ENCODE assay signal across 28 cellular contexts in genomic region chr2:44321360-44321759, GRCh38. TPM values are rescaled to one million over a fixed set of nuclear protein-coding genes. Genes with fewer than 3 reads are reported as not detected.
DNase-seq lines count a peak whose midpoint lies in the region; ATAC-seq, FAIRE-seq and TF ChIP-seq lines count a peak whose summit lies in the region.
"Had no signal": no experiment of that assay in that cellular context is flagged by ENCODE, and none has a peak within 500 bp of the region (broad histone marks: within the 10 kb centered on the region; RNA-seq: fewer than 3 reads in every experiment).

No MANE protein-coding gene starts in this region.

- no TSS peak for BruUV-seq in HepG2 (replicated peaks; lab: Mats Ljungman, UMichigan)

- no peak overlapping the region for H3K4me3 ChIP-seq in HepG2 (replicated peaks in 1 of 3; ENCODE audit: insufficient read depth in 1 of 3, low read depth in 2 of 3, low read length in 3 of 3)
- H3K4me3 ChIP-seq in right lobe of liver, result no peak overlapping the region
- no peak overlapping the region for H3K4me3 ChIP-seq in parathyroid adenoma (ENCODE audit: low read depth, low read length)
- H3K4me3 ChIP-seq: BLaER1, GM12878 had no signal

- H3K36me3 ChIP-seq in HepG2 (replicated peaks in 1 of 2; ENCODE audit: control insufficient read depth in 1 of 2, insufficient read depth in 2 of 2, low read length in 2 of 2) (peaks cover 10 to 49% of the 10 kb centered on the region in 2 experiments), right lobe of liver (peaks cover 0 to 43% (median 17%) of the 10 kb centered on the region in 4 donors), parathyroid adenoma (ENCODE audit: control insufficient read depth, insufficient read depth, low read length) (no peaks in the 10 kb centered on the region)

- TF ChIP-seq POLR2A in HepG2 (IDR thresholded peaks at IDR 0.05; ENCODE audit: insufficient read depth in 1 of 2, low read depth in 2 of 2, low read length in 2 of 2), result no peak
- TF ChIP-seq POLR2A in right lobe of liver (IDR thresholded peaks at IDR 0.05), result no peak

- H3K4me1 ChIP-seq in HepG2 (ENCODE audit: insufficient read depth, low read length) (peaks cover 3% of the 10 kb centered on the region), right lobe of liver (peaks cover 0 to 2% (median 0%) of the 10 kb centered on the region in 4 donors), parathyroid adenoma (peaks cover 4% of the 10 kb centered on the region)
- H3K4me1 ChIP-seq: BE2C, BLaER1 had no signal

- TF ChIP-seq RAD21 in HepG2 (CRISPR knock-in tag; IDR thresholded peaks at IDR 0.05), result no peak

- H2AFZ ChIP-seq in HepG2 (ENCODE audit: low read length), result no peak overlapping the region
- no peak overlapping the region for H2AFZ ChIP-seq in parathyroid adenoma

- no peaks in the 10 kb centered on the region for H3K79me2 ChIP-seq in HepG2 (ENCODE audit: insufficient read depth, low read length)
- no peaks in the 10 kb centered on the region for H3K79me2 ChIP-seq in parathyroid adenoma

- no peak for TF ChIP-seq CTCF in HepG2 (CRISPR knock-in tag; IDR thresholded peaks at IDR 0.05)
- TF ChIP-seq CTCF in right lobe of liver (IDR thresholded peaks at IDR 0.05), result no peak
- no peak for TF ChIP-seq CTCF in parathyroid adenoma (IDR thresholded peaks at IDR 0.05)

- 96% methylated on average over 5 of the region's 5 CpGs for WGBS in HepG2 (ENCODE audit: low lambda C conversion rate)
- WGBS in right lobe of liver (ENCODE audit: insufficient coverage, low coverage, low lambda C conversion rate, missing lambda C conversion rate), result 90% methylated on average over 5 of the region's 5 CpGs

- DNase-seq in HepG2 (ENCODE audit: low spot score) (no peak), right lobe of liver (no peak), NCI-H2029 (lab: John Stamatoyannopoulos, UW) (no peak)
- DNase-seq: ACHN; BE2C; C1 segment of cervical spinal cord; CD4-positive, alpha-beta memory T cell; CD4-positive, CD25-positive, alpha-beta regulatory T cell; CD8-positive, alpha-beta memory T cell; COR-L47; DMS 273 treated with DMSO at 0.1 percent for 48 hours; DMS153; DMS53; DMS79; DND-41; EL; GDM1 had no signal

- CTCF ChIA-PET in HepG2 (lab: Yijun Ruan, JAX; ENCODE audit: low intra/inter-chr PET ratio, low total read pairs), result no interaction called here

- no peak for ATAC-seq in HepG2
- no peak for ATAC-seq in right lobe of liver
- ATAC-seq in GM21619 (IDR thresholded peaks at IDR 0.05; ENCODE audit: unreplicated experiment), result no peak
- ATAC-seq: GM12878 had no signal

- no peaks in the 10 kb centered on the region for H3K9me3 ChIP-seq in HepG2 (ENCODE audit: low read length)
- H3K9me3 ChIP-seq in right lobe of liver, result no peaks in the 10 kb centered on the region
- H3K9me3 ChIP-seq in parathyroid adenoma (ENCODE audit: control insufficient read depth, low read length), result no peaks in the 10 kb centered on the region
- H3K9me3 ChIP-seq: BE2C, BLaER1 had no signal

- POLR2A ChIA-PET in HepG2 (lab: Yijun Ruan, JAX), result no interaction called here

- H3K27me3 ChIP-seq in HepG2 (ENCODE audit: control insufficient read depth in 1 of 2, insufficient read depth in 2 of 2, low read length in 2 of 2) (no peaks in the 10 kb centered on the region), right lobe of liver (no peaks in the 10 kb centered on the region), parathyroid adenoma (ENCODE audit: control insufficient read depth, insufficient read depth, low read length) (no peaks in the 10 kb centered on the region)
- H3K27me3 ChIP-seq: BE2C, BLaER1 had no signal

- TF ChIP-seq EP300 in HepG2 (IDR thresholded peaks at IDR 0.05; ENCODE audit: low read depth in 2 of 2, low read length in 2 of 2), result no peak
- no peak for TF ChIP-seq EP300 in HepG2 (CRISPR knock-in tag; IDR thresholded peaks at IDR 0.05; ENCODE audit: borderline replicate concordance)

- no peak for FAIRE-seq in HepG2 (lab: Jason Lieb, UNC)
- FAIRE-seq: GM12878, GM12892, GM18507 had no signal

- no peak overlapping the region for H3K4me2 ChIP-seq in HepG2 (ENCODE audit: low read depth, low read length)
- peak overlapping the region; percentile 14 for H3K4me2 ChIP-seq in parathyroid adenoma (ENCODE audit: low read length)
- H3K4me2 ChIP-seq: BLaER1 had no signal

- H4K20me1 ChIP-seq in HepG2 (ENCODE audit: insufficient read depth, low read length), result no peaks in the 10 kb centered on the region
- H4K20me1 ChIP-seq: BLaER1 had no signal

- intact Hi-C loops in HepG2 (cut with micrococcal nuclease; ENCODE audit: unreplicated experiment) (no loop called here), right lobe of liver (cut with DNase I) (no loop called here)

- H3K9ac ChIP-seq in HepG2 (ENCODE audit: insufficient read depth, low read depth, low read length), result no peak overlapping the region
- no peak overlapping the region for H3K9ac ChIP-seq in parathyroid adenoma
- H3K9ac ChIP-seq: BLaER1 had no signal

- in situ Hi-C loops in HepG2 (cut with HindIII; ENCODE audit: extremely low pct_ligation_motif_present, low pct_unique_long_range_greater_than_20kb), result no loop called here

- no peak overlapping the region for H3K27ac ChIP-seq in HepG2 (ENCODE audit: extremely low read length, insufficient read depth, low read length)
- H3K27ac ChIP-seq in right lobe of liver, result no peak overlapping the region
- no peak overlapping the region for H3K27ac ChIP-seq in parathyroid adenoma
- H3K27ac ChIP-seq: 22Rv1, BLaER1 had no signal

RNA-seq across cellular contexts. Expression of gene PREPL, which starts 39.9 kb away (rescaled TPM):
- total RNA-seq in HepG2 (2016; rRNA removed; fragmentation: Illumina TruSeq; extraction: Trizol) (34.3 and 56.1 TPM in 2 replicates), right lobe of liver (10 to 100 TPM; 13.6 to 20.8 (median 19.6) TPM)
- total RNA-seq in HepG2 (2016; cell fraction: cytosol; rRNA removed; fragmentation: Illumina TruSeq; extraction: Trizol; ENCODE audit: low read depth), result 3.1 and 3.2 TPM in 2 replicates
- total RNA-seq in HepG2 (2016; cell fraction: insoluble cytoplasmic fraction; rRNA removed; fragmentation: Illumina TruSeq; extraction: Trizol), result 33.6 and 53.1 TPM in 2 replicates
- total RNA-seq in HepG2 (2016; cell fraction: membrane; rRNA removed; fragmentation: Illumina TruSeq; extraction: Trizol), result 8.3 and 10.0 TPM in 2 replicates
- 34.9 and 36.8 TPM in 2 replicates for total RNA-seq in HepG2 (2016; cell fraction: nucleus; rRNA removed; fragmentation: Illumina TruSeq; extraction: Trizol)
- 15.2 and 19.7 TPM in 2 replicates for polyA plus RNA-seq in HepG2 (2011; rRNA removed)
- 5.9 and 10.5 TPM in 2 replicates for polyA plus RNA-seq in HepG2 (2011; cell fraction: cytosol; rRNA removed)
- 11.8 and 17.5 TPM in 2 replicates for polyA plus RNA-seq in HepG2 (2011; cell fraction: nucleus; rRNA removed)
- polyA plus RNA-seq in HepG2 (2012), result 17.9 and 21.6 TPM in 2 replicates
- polyA plus RNA-seq in HepG2 (2016; cell fraction: cytosol; fragmentation: Illumina TruSeq; extraction: Trizol; ENCODE audit: low read depth), result 0.65 and 0.70 TPM in 2 replicates
- 40.9 and 42.7 TPM in 2 replicates for polyA plus RNA-seq in HepG2 (2016; cell fraction: insoluble cytoplasmic fraction; fragmentation: Illumina TruSeq; extraction: Trizol; ENCODE audit: low read depth)
- polyA plus RNA-seq in HepG2 (2016; cell fraction: membrane; fragmentation: Illumina TruSeq; extraction: Trizol; ENCODE audit: low read depth), result 2.1 and 2.8 TPM in 2 replicates
- polyA plus RNA-seq in HepG2 (2016; cell fraction: nucleus; fragmentation: Illumina TruSeq; extraction: Trizol; ENCODE audit: insufficient read depth, low read depth), result 23.0 and 23.6 TPM in 2 replicates
- 17.1 and 20.9 TPM in 2 replicates for polyA minus RNA-seq in HepG2 (2011; rRNA and poly(A)+ RNA removed; ENCODE audit: low replicate concordance)
- polyA minus RNA-seq in HepG2 (2011; cell fraction: cytosol; rRNA and poly(A)+ RNA removed), result 13.7 and 16.0 TPM in 2 replicates
- polyA minus RNA-seq in HepG2 (2011; cell fraction: nucleus; rRNA and poly(A)+ RNA removed), result 54.3 and 66.9 TPM in 2 replicates

RNA-seq across cellular contexts. Expression of gene CAMKMT, which starts 40.4 kb away (rescaled TPM):
- 15.3 and 20.8 TPM in 2 replicates for total RNA-seq in HepG2 (2016; rRNA removed; fragmentation: Illumina TruSeq; extraction: Trizol)
- 7.2 and 7.4 TPM in 2 replicates for total RNA-seq in HepG2 (2016; cell fraction: cytosol; rRNA removed; fragmentation: Illumina TruSeq; extraction: Trizol; ENCODE audit: low read depth)
- total RNA-seq in HepG2 (2016; cell fraction: insoluble cytoplasmic fraction; rRNA removed; fragmentation: Illumina TruSeq; extraction: Trizol), result 16.8 and 17.7 TPM in 2 replicates
- 7.1 and 9.1 TPM in 2 replicates for total RNA-seq in HepG2 (2016; cell fraction: membrane; rRNA removed; fragmentation: Illumina TruSeq; extraction: Trizol)
- total RNA-seq in HepG2 (2016; cell fraction: nucleus; rRNA removed; fragmentation: Illumina TruSeq; extraction: Trizol), result 33.5 and 39.9 TPM in 2 replicates
- polyA plus RNA-seq in HepG2 (2011; rRNA removed), result 4.9 and 6.9 TPM in 2 replicates
- 4.7 and 4.9 TPM in 2 replicates for polyA plus RNA-seq in HepG2 (2011; cell fraction: cytosol; rRNA removed)
- polyA plus RNA-seq in HepG2 (2011; cell fraction: nucleus; rRNA removed), result 5.4 and 5.7 TPM in 2 replicates
- polyA plus RNA-seq in HepG2 (2012), result 6.8 and 9.4 TPM in 2 replicates
- 3.3 and 4.4 TPM in 2 replicates for polyA plus RNA-seq in HepG2 (2016; cell fraction: cytosol; fragmentation: Illumina TruSeq; extraction: Trizol; ENCODE audit: low read depth)
- 22.6 and 23.5 TPM in 2 replicates for polyA plus RNA-seq in HepG2 (2016; cell fraction: insoluble cytoplasmic fraction; fragmentation: Illumina TruSeq; extraction: Trizol; ENCODE audit: low read depth)
- 6.3 and 7.0 TPM in 2 replicates for polyA plus RNA-seq in HepG2 (2016; cell fraction: membrane; fragmentation: Illumina TruSeq; extraction: Trizol; ENCODE audit: low read depth)
- polyA plus RNA-seq in HepG2 (2016; cell fraction: nucleus; fragmentation: Illumina TruSeq; extraction: Trizol; ENCODE audit: insufficient read depth, low read depth), result 16.3 and 17.1 TPM in 2 replicates
- 6.4 and 7.6 TPM in 2 replicates for polyA minus RNA-seq in HepG2 (2011; rRNA and poly(A)+ RNA removed; ENCODE audit: low replicate concordance)
- polyA minus RNA-seq in HepG2 (2011; cell fraction: cytosol; rRNA and poly(A)+ RNA removed), result 3.4 and 7.7 TPM in 2 replicates
- polyA minus RNA-seq in HepG2 (2011; cell fraction: nucleus; rRNA and poly(A)+ RNA removed), result 48.0 and 55.1 TPM in 2 replicates
- 1 to 10 TPM; 2.0 to 7.4 (median 5.2) TPM for total RNA-seq in right lobe of liver

RNA-seq across cellular contexts. Expression of gene SLC3A1, which starts 46.1 kb away (rescaled TPM):
- total RNA-seq in HepG2 (2016; rRNA removed; fragmentation: Illumina TruSeq; extraction: Trizol) (not detected in 2 replicates), right lobe of liver (10 to 100 TPM in 3 of 6 experiments, 1 to 10 TPM in 2, under 1 TPM in 1; 0.89 to 58.2 (median 15.3) TPM)
- not detected in 2 replicates for total RNA-seq in HepG2 (2016; cell fraction: cytosol; rRNA removed; fragmentation: Illumina TruSeq; extraction: Trizol; ENCODE audit: low read depth)
- total RNA-seq in HepG2 (2016; cell fraction: insoluble cytoplasmic fraction; rRNA removed; fragmentation: Illumina TruSeq; extraction: Trizol), result not detected in 2 replicates
- total RNA-seq in HepG2 (2016; cell fraction: membrane; rRNA removed; fragmentation: Illumina TruSeq; extraction: Trizol), result not detected in 2 replicates
- total RNA-seq in HepG2 (2016; cell fraction: nucleus; rRNA removed; fragmentation: Illumina TruSeq; extraction: Trizol), result not detected in 2 replicates
- 0.15 and 0.18 TPM in 2 replicates for polyA plus RNA-seq in HepG2 (2011; rRNA removed)
- polyA plus RNA-seq in HepG2 (2011; cell fraction: cytosol; rRNA removed), result 0.03 and 0.15 TPM in 2 replicates
- 0.10 TPM in 1 of 2 replicates, not detected in the other for polyA plus RNA-seq in HepG2 (2011; cell fraction: nucleus; rRNA removed)
- polyA plus RNA-seq in HepG2 (2012), result 0.19 and 0.35 TPM in 2 replicates
- not detected in 2 replicates for polyA plus RNA-seq in HepG2 (2016; cell fraction: cytosol; fragmentation: Illumina TruSeq; extraction: Trizol; ENCODE audit: low read depth)
- not detected in 2 replicates for polyA plus RNA-seq in HepG2 (2016; cell fraction: insoluble cytoplasmic fraction; fragmentation: Illumina TruSeq; extraction: Trizol; ENCODE audit: low read depth)
- polyA plus RNA-seq in HepG2 (2016; cell fraction: membrane; fragmentation: Illumina TruSeq; extraction: Trizol; ENCODE audit: low read depth), result not detected in 2 replicates
- polyA plus RNA-seq in HepG2 (2016; cell fraction: nucleus; fragmentation: Illumina TruSeq; extraction: Trizol; ENCODE audit: insufficient read depth, low read depth), result 0.31 TPM in 1 of 2 replicates, not detected in the other
- polyA minus RNA-seq in HepG2 (2011; rRNA and poly(A)+ RNA removed; ENCODE audit: low replicate concordance), result 0.42 TPM in 1 of 2 replicates, not detected in the other
- not detected in 2 replicates for polyA minus RNA-seq in HepG2 (2011; cell fraction: cytosol; rRNA and poly(A)+ RNA removed)
- 0.26 and 0.37 TPM in 2 replicates for polyA minus RNA-seq in HepG2 (2011; cell fraction: nucleus; rRNA and poly(A)+ RNA removed)
- total RNA-seq: A673, Daoy, G401, GM12878 had no signal
- polyA plus RNA-seq: CD14-positive monocyte had no signal
